ENCODE assay signal across 8 cellular contexts in genomic region chr12:49061157-49061650, GRCh38. TPM values are rescaled to one million over a fixed set of nuclear protein-coding genes. Genes with fewer than 3 reads are reported as not detected.
DNase-seq lines count a peak whose midpoint lies in the region; ATAC-seq, FAIRE-seq and TF ChIP-seq lines count a peak whose summit lies in the region.

No MANE protein-coding gene starts in this region.

- H3K9me3 ChIP-seq in astrocyte (ENCODE audit: insufficient read depth, low read depth, low read length) (no peaks in the 10 kb centered on the region), upper lobe of left lung (no peaks in the 10 kb centered on the region)

- H3K36me3 Mint-ChIP-seq in activated naive CD4-positive, alpha-beta T cell treated with anti-CD3 and anti-CD28 coated beads, Interleukin-2, amount 10 ng/mL, durations not matched to agents 7 days and 5 days: peaks cover 17% of the 10 kb centered on the region
- H3K36me3 Mint-ChIP-seq in astrocyte (ENCODE audit: low read depth, unreplicated experiment): peaks cover 5% of the 10 kb centered on the region

- peaks cover 52% of the 10 kb centered on the region for H3K79me2 ChIP-seq in astrocyte (ENCODE audit: insufficient read depth, low read length)

- intact Hi-C loops in lower leg skin (cut with DNase I; ENCODE audit: low total_unique reads) (no loop called here), sciatic nerve (cut with DNase I) (loop anchor here (10.0 kb wide), 2 partner anchors 64 to 174 kb away; no protein-coding TSS in a partner anchor)

- no peak for TF ChIP-seq EP300 in upper lobe of left lung (IDR thresholded peaks at IDR 0.05)

- ATAC-seq in upper lobe of left lung (ENCODE audit: low FRiP score in 2 of 2) (no peak), sciatic nerve (no peak)

- 6% methylated on average over 16 of the region's 16 CpGs for WGBS in lower leg skin, 2 donors
- 8 to 12% methylated on average over 14 to 16 of the region's 16 CpGs for WGBS in upper lobe of left lung, 2 donors

- no peak for TF ChIP-seq POLR2A in lower leg skin (IDR thresholded peaks at IDR 0.05)
- TF ChIP-seq POLR2A in upper lobe of left lung (IDR thresholded peaks at IDR 0.05): no peak

- TF ChIP-seq CTCF in astrocyte (IDR thresholded peaks at IDR 0.05; ENCODE audit: insufficient read depth, low read depth, low read length) (no peak), lower leg skin (IDR thresholded peaks at IDR 0.05) (no peak), upper lobe of left lung (IDR thresholded peaks at IDR 0.05) (no peak)

- peak overlapping the region; percentile 93 for H3K27ac Mint-ChIP-seq in activated naive CD4-positive, alpha-beta T cell treated with anti-CD3 and anti-CD28 coated beads, Interleukin-2, amount 10 ng/mL, durations not matched to agents 7 days and 5 days
- peak overlapping the region; percentile 97 for H3K27ac Mint-ChIP-seq in astrocyte (ENCODE audit: unreplicated experiment)

- H3K4me3 ChIP-seq in astrocyte (ENCODE audit: insufficient read depth, low read depth, low read length) (peak overlapping the region; percentile 92), lower leg skin (ENCODE audit: low read depth, poor library complexity, severe bottlenecking) (peak overlapping the region; percentile 96), upper lobe of left lung (peak overlapping the region; percentile 64 to 98 (median 92))

- H3K9me3 Mint-ChIP-seq in activated naive CD4-positive, alpha-beta T cell treated with anti-CD3 and anti-CD28 coated beads, Interleukin-2, amount 10 ng/mL, durations not matched to agents 7 days and 5 days: no peaks in the 10 kb centered on the region
- H3K9me3 Mint-ChIP-seq in astrocyte (ENCODE audit: unreplicated experiment): no peaks in the 10 kb centered on the region

- H3K27me3 Mint-ChIP-seq in activated naive CD4-positive, alpha-beta T cell treated with anti-CD3 and anti-CD28 coated beads, Interleukin-2, amount 10 ng/mL, durations not matched to agents 7 days and 5 days: peaks cover 5% of the 10 kb centered on the region
- no peaks in the 10 kb centered on the region for H3K27me3 Mint-ChIP-seq in astrocyte (ENCODE audit: low read depth, unreplicated experiment)

- H2AFZ ChIP-seq in astrocyte (ENCODE audit: low read depth, low read length): peak overlapping the region; percentile 89

- peak overlapping the region; percentile 98 for H3K27ac ChIP-seq in astrocyte (ENCODE audit: low read depth, low read length)
- H3K27ac ChIP-seq in upper lobe of left lung: peak overlapping the region; percentile 95 to 100 (median 98)

- peak overlapping the region; percentile 93 for H3K4me3 Mint-ChIP-seq in activated naive CD4-positive, alpha-beta T cell treated with anti-CD3 and anti-CD28 coated beads, Interleukin-2, amount 10 ng/mL, durations not matched to agents 7 days and 5 days
- H3K4me3 Mint-ChIP-seq in astrocyte (ENCODE audit: unreplicated experiment): peak overlapping the region; percentile 96

- H4K20me1 ChIP-seq in astrocyte (ENCODE audit: insufficient read depth, low read length): peaks cover 35% of the 10 kb centered on the region

- peaks cover 45% of the 10 kb centered on the region for H3K4me1 Mint-ChIP-seq in activated naive CD4-positive, alpha-beta T cell treated with anti-CD3 and anti-CD28 coated beads, Interleukin-2, amount 10 ng/mL, durations not matched to agents 7 days and 5 days
- H3K4me1 Mint-ChIP-seq in astrocyte (ENCODE audit: low read depth, unreplicated experiment): peaks cover 20% of the 10 kb centered on the region

- DNase-seq in activated naive CD4-positive, alpha-beta T cell treated with anti-CD3 and anti-CD28 coated beads, Interleukin-2, amount 10 ng/mL, durations not matched to agents 7 days and 5 days: no peak
- DNase-seq in activated naive CD4-positive, alpha-beta T cell treated with anti-CD3 and anti-CD28 coated beads, Interleukin-2, amount 50 U/mL, for 16 hours: no peak
- DNase-seq in astrocyte (ENCODE audit: low read depth) (no peak), lower leg skin (ENCODE audit: low spot score in 2 of 2) (no peak), upper lobe of left lung (no peak), COLO668 (lab: John Stamatoyannopoulos, UW; ENCODE audit: unreplicated experiment) (no peak), sciatic nerve (ENCODE audit: low spot score) (no peak), hypothalamus (lab: John Stamatoyannopoulos, UW) (no peak)

- H3K36me3 ChIP-seq in astrocyte (ENCODE audit: insufficient read depth, low read length) (no peaks in the 10 kb centered on the region), upper lobe of left lung (no peaks in the 10 kb centered on the region)

- H3K27me3 ChIP-seq in astrocyte (ENCODE audit: insufficient read depth, low read length) (no peaks in the 10 kb centered on the region), upper lobe of left lung (no peaks in the 10 kb centered on the region)

- H3K4me1 ChIP-seq in astrocyte (ENCODE audit: insufficient read depth, low read length): peaks cover 32% of the 10 kb centered on the region
- H3K4me1 ChIP-seq in upper lobe of left lung: peaks cover 23 to 41% (median 32%) of the 10 kb centered on the region in 4 donors

- no peak for FAIRE-seq in astrocyte (lab: Jason Lieb, UNC)

- CTCF ChIA-PET in activated naive CD4-positive, alpha-beta T cell treated with anti-CD3 and anti-CD28 coated beads, Interleukin-2, amount 10 ng/mL, durations not matched to agents 7 days and 5 days (lab: Charles Lee): interaction anchor here (0.5 to 12.3 kb wide), 2 partner anchors 16 to 23 kb away, joined by 3 to 162 read pairs; no protein-coding TSS in a partner anchor

- peak overlapping the region; percentile 99 for H3K4me2 ChIP-seq in astrocyte (ENCODE audit: low read length)

- H3K9ac ChIP-seq in astrocyte (ENCODE audit: low read length): peak overlapping the region; percentile 97

RNA-seq across cellular contexts. Expression of gene KMT2D, which starts 0.6 kb away (rescaled TPM):
- 81.7 and 86.9 TPM in 2 replicates for total RNA-seq in astrocyte
- total RNA-seq in lower leg skin: 100 to 1,000 TPM in 1 of 4 donors, 10 to 100 TPM in 3; 43.2 to 169 (median 79.6) TPM
- 100 to 1,000 TPM in 5 of 6 donors, 10 to 100 TPM in 1; 91.5 to 250 (median 112) TPM for total RNA-seq in upper lobe of left lung
- 123 TPM for total RNA-seq in sciatic nerve

RNA-seq across cellular contexts. Expression of gene RHEBL1, which starts 8.6 kb away (rescaled TPM):
- 1.3 and 1.9 TPM in 2 replicates for total RNA-seq in astrocyte
- total RNA-seq in lower leg skin: 1 to 10 TPM; 1.4 to 2.1 (median 1.9) TPM
- total RNA-seq in upper lobe of left lung: 1 to 10 TPM in 2 of 6 donors, under 1 TPM in 2, not detected in 2; 0.97 to 1.4 (median 1.2) TPM
- total RNA-seq in sciatic nerve: 2.7 TPM

RNA-seq across cellular contexts. Expression of gene DHH, which starts 33.4 kb away (rescaled TPM):
- 0.05 and 0.16 TPM in 2 replicates for total RNA-seq in astrocyte
- total RNA-seq in lower leg skin: under 1 TPM in 3 of 4 donors, not detected in 1; 0.23 to 0.45 (median 0.29) TPM
- 1 to 10 TPM in 2 of 6 donors, under 1 TPM in 3, not detected in 1; 0.39 to 3.1 (median 0.76) TPM for total RNA-seq in upper lobe of left lung
- 54.5 TPM for total RNA-seq in sciatic nerve

RNA-seq across cellular contexts. Expression of gene PRKAG1, which starts 42.6 kb away (rescaled TPM):
- total RNA-seq in astrocyte: 47.1 and 49.6 TPM in 2 replicates
- 10 to 100 TPM; 30.3 to 57.8 (median 49.2) TPM for total RNA-seq in lower leg skin
- 10 to 100 TPM; 25.1 to 56.5 (median 42.0) TPM for total RNA-seq in upper lobe of left lung
- total RNA-seq in sciatic nerve: 46.4 TPM

RNA-seq across cellular contexts. Expression of gene LMBR1L, which starts 49.4 kb away (rescaled TPM):
- total RNA-seq in astrocyte (58.7 and 61.0 TPM in 2 replicates), lower leg skin (100 to 1,000 TPM in 1 of 4 donors, 10 to 100 TPM in 3; 39.7 to 129 (median 49.4) TPM), upper lobe of left lung (100 to 1,000 TPM in 1 of 6 donors, 10 to 100 TPM in 5; 20.4 to 108 (median 57.7) TPM), sciatic nerve (99.1 TPM)

Comparison
In these comparisons a context has a peak if more than half of its experiments do, and no peak if none do; other contexts are left out.
1. RNA of gene DHH, which starts 33.4 kb away (total RNA-seq): 54.5 TPM in sciatic nerve (single experiment); 0.39 to 3.1 TPM in upper lobe of left lung, 0.23 to 0.45 TPM in lower leg skin and 0.05 to 0.16 TPM in astrocyte; every median in the first group is over 10 times any median in the second.
2. Peak in every context shown above with its lines, with median percentiles within 50 percentile points of each other: H3K4me3 ChIP-seq.